In the genomic region with DNA sequence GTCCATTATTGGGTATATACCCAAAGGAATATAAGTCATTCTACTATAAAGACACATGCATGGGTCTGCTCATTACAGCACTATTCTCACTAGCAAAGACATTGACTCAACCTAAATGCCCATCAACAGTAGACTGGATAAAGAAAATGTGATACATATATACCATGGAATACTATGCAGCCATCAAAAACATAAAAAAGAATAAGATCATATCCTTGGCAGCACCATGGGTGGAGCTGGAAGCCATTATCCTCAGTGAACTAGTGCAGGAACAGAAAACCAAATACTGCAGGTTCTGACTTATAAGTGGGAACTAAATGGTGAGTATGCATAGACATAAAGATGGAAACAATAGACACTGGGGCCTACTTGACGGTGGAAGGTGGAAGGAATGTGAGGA, we compare ENCODE assay signal across 8 cellular contexts.
"Had no signal": no experiment of that assay in that cellular context is flagged by ENCODE, and none has a peak within 500 bp of the region (broad histone marks: within the 10 kb centered on the region; RNA-seq: fewer than 3 reads in every experiment).

No MANE protein-coding gene starts in this region.

- H3K9ac ChIP-seq: GM23248 had no signal

- H3K4me3 ChIP-seq: GM23248, HAP-1 had no signal

- H3K27ac ChIP-seq: GM23248 had no signal

- FAIRE-seq: HTR-8/SVneo had no signal

- DNase-seq: GM23248, GOT3, H7, IMR-90, KBM-7 had no signal

- H3K36me3 ChIP-seq: HAP-1 had no signal

- H3K9me3 ChIP-seq: HAP-1 had no signal

- ATAC-seq: HCT116 had no signal

- H2AFZ ChIP-seq: GM23248 had no signal
